In genomic region chr6:35352735-35353134, GRCh38 we compare ENCODE assay signal across 18 cellular contexts.
"Had no signal": no experiment of that assay in that cellular context is flagged by ENCODE, and none has a peak within 500 bp of the region (broad histone marks: within the 10 kb centered on the region; RNA-seq: fewer than 3 reads in every experiment).

No MANE protein-coding gene starts in this region.

- H3K36me3 ChIP-seq: neural progenitor cell, uterus had no signal

- H3K4me3 Mint-ChIP-seq: dendritic cell treated with granulocyte-macrophage colony-stimulating factor and Interleukin-4, amounts not matched to agents 40 ng/mL and 50 ng/mL, for 4 days; memory B cell; neural progenitor cell had no signal

- H3K27ac ChIP-seq: cardiac muscle cell, esophagus squamous epithelium, neural progenitor cell, prostate gland, right atrium auricular region, tibial nerve, uterus had no signal

- H3K27ac Mint-ChIP-seq: dendritic cell treated with granulocyte-macrophage colony-stimulating factor and Interleukin-4, amounts not matched to agents 40 ng/mL and 50 ng/mL, for 4 days; memory B cell; neural progenitor cell had no signal

- H3K4me3 ChIP-seq: cardiac muscle cell, esophagus squamous epithelium, neural progenitor cell, prostate gland, right atrium auricular region, tibial nerve, uterus had no signal

- H3K4me2 ChIP-seq: neural progenitor cell had no signal

- H3K4me1 ChIP-seq: neural progenitor cell, prostate gland, uterus had no signal

- ATAC-seq: activated naive CD4-positive, alpha-beta T cell treated with anti-CD3 and anti-CD28 coated beads, Interleukin-2, amount 50 U/mL, for 72 hours; stimulated activated naive CD8-positive, alpha-beta T cell treated with anti-CD3 and anti-CD28 coated beads, Interleukin-15, Interleukin-2, amounts not matched to agents 100 U/mL and 50 U/mL, for 24 hours had no signal

- H3K27me3 ChIP-seq: cardiac muscle cell, esophagus squamous epithelium, neural progenitor cell, right atrium auricular region, tibial nerve, uterus had no signal

- DNase-seq: activated CD4-positive, alpha-beta T cell treated with anti-CD3 and anti-CD28 coated beads, Interleukin-2, amount 50 U/mL, for 1 hour; activated effector memory CD4-positive, alpha-beta T cell treated with anti-CD3 and anti-CD28 coated beads, Interleukin-2, amount 50 U/mL, for 16 hours; amygdala; effector CD8-positive, alpha-beta T cell; esophagus squamous epithelium; stimulated activated CD4-positive, alpha-beta T cell treated with anti-CD3 and anti-CD28 coated beads, Interleukin-12 subunit alpha, Interleukin-12 subunit beta, amount 100 ng/mL, for 4 hours; stimulated activated CD4-positive, alpha-beta T cell treated with anti-CD3 and anti-CD28 coated beads, Interleukin-1b, Interleukin-23, amount 100 ng/mL, for 48 hours; stimulated activated naive CD8-positive, alpha-beta T cell treated with anti-CD3 and anti-CD28 coated beads, Interleukin-15, Interleukin-2, amounts not matched to agents 100 U/mL and 50 U/mL, for 24 hours; T-helper 9 cell; uterus had no signal

- H3K9me3 Mint-ChIP-seq: activated naive CD4-positive, alpha-beta T cell treated with anti-CD3 and anti-CD28 coated beads, Interleukin-2, amount 50 U/mL, for 72 hours; dendritic cell treated with granulocyte-macrophage colony-stimulating factor and Interleukin-4, amounts not matched to agents 40 ng/mL and 50 ng/mL, for 4 days; memory B cell; neural progenitor cell had no signal

- H2AFZ ChIP-seq: neural progenitor cell had no signal

- H3K9ac ChIP-seq: neural progenitor cell had no signal

- H3K9me3 ChIP-seq: esophagus squamous epithelium, prostate gland, right atrium auricular region, tibial nerve, uterus had no signal

- H3K27me3 Mint-ChIP-seq: dendritic cell treated with granulocyte-macrophage colony-stimulating factor and Interleukin-4, amounts not matched to agents 40 ng/mL and 50 ng/mL, for 4 days; memory B cell had no signal
